Comparison of ENCODE assay signal across 1 cellular context in genomic region chr16:9090101-9090959, GRCh38.
TF ChIP-seq lines count a peak whose summit lies in the region.

No MANE protein-coding gene starts in this region.

TF ChIP-seq in HepG2, 621 proteins besides CTCF, POLR2A, EP300 and RAD21 (continued from another document and continues in another):
- TF ChIP-seq MEIS2 (CRISPR knock-in tag; IDR thresholded peaks at IDR 0.05): no peak
- no peak for TF ChIP-seq SIN3B (IDR thresholded peaks at IDR 0.05; ENCODE audit: low read length)
- peak; percentile 32; the same call in 1 of the 2 replicates for TF ChIP-seq ZBTB33 (CRISPR knock-in tag; IDR thresholded peaks at IDR 0.05)
- TF ChIP-seq ZFP36L1 (CRISPR knock-in tag; IDR thresholded peaks at IDR 0.05): no peak
- TF ChIP-seq ZNF350 (CRISPR knock-in tag; IDR thresholded peaks at IDR 0.05; ENCODE audit: borderline replicate concordance, low read depth): no peak
- TF ChIP-seq RBM39 (IDR thresholded peaks at IDR 0.05; ENCODE audit: low read depth, low read length, poor library complexity, severe bottlenecking): peak; percentile 13
- no peak for TF ChIP-seq SP5 (CRISPR knock-in tag; IDR thresholded peaks at IDR 0.05; ENCODE audit: borderline replicate concordance, low read depth)
- TF ChIP-seq HOXA7 (CRISPR knock-in tag; IDR thresholded peaks at IDR 0.05): no peak
- no peak for TF ChIP-seq ZKSCAN1 (IDR thresholded peaks at IDR 0.05; ENCODE audit: low read length)
- no peak for TF ChIP-seq ZNF33A (CRISPR knock-in tag; IDR thresholded peaks at IDR 0.05; ENCODE audit: borderline replicate concordance)
- TF ChIP-seq ZNF768 (CRISPR knock-in tag; IDR thresholded peaks at IDR 0.05): peak; percentile 48; the same call in 1 of the 2 replicates
- peak; percentile 50; the same call in 1 of the 2 replicates for TF ChIP-seq ZNF280B (CRISPR knock-in tag; IDR thresholded peaks at IDR 0.05; ENCODE audit: borderline replicate concordance)
- TF ChIP-seq PRDM10 (CRISPR knock-in tag; IDR thresholded peaks at IDR 0.05; ENCODE audit: low read depth): no peak
- TF ChIP-seq ZNF614 (CRISPR knock-in tag; IDR thresholded peaks at IDR 0.05; ENCODE audit: borderline replicate concordance): no peak
- no peak for TF ChIP-seq ZNF691 (CRISPR knock-in tag; IDR thresholded peaks at IDR 0.05; ENCODE audit: borderline replicate concordance, low read depth)
- TF ChIP-seq PAWR (CRISPR knock-in tag; IDR thresholded peaks at IDR 0.05; ENCODE audit: borderline replicate concordance): no peak
- no peak for TF ChIP-seq ZFAT (CRISPR knock-in tag; conservative IDR thresholded peaks at IDR 0.05)
- no peak for TF ChIP-seq NKX3-1 (CRISPR knock-in tag; IDR thresholded peaks at IDR 0.05)
- TF ChIP-seq SMAD1 (CRISPR knock-in tag; IDR thresholded peaks at IDR 0.05; ENCODE audit: borderline replicate concordance, low read depth): 0 out of 2 replicates have a peak, but pooled peaks have one; percentile 10
- TF ChIP-seq ZNF451 (CRISPR knock-in tag; IDR thresholded peaks at IDR 0.05): no peak
- TF ChIP-seq TBP (CRISPR knock-in tag; IDR thresholded peaks at IDR 0.05): no peak
- no peak for TF ChIP-seq ZBTB37 (CRISPR knock-in tag; IDR thresholded peaks at IDR 0.05)
- TF ChIP-seq SPEN (CRISPR knock-in tag; IDR thresholded peaks at IDR 0.05; ENCODE audit: low read depth): no peak
- no peak for TF ChIP-seq ZNF230 (CRISPR knock-in tag; IDR thresholded peaks at IDR 0.05)
- TF ChIP-seq HMGXB4 (CRISPR knock-in tag; IDR thresholded peaks at IDR 0.05; ENCODE audit: borderline replicate concordance in 1 of 2, low read depth in 1 of 2): no peak
- no peak for TF ChIP-seq ZNF547 (CRISPR knock-in tag; IDR thresholded peaks at IDR 0.05)
- no peak for TF ChIP-seq HINFP (CRISPR knock-in tag; IDR thresholded peaks at IDR 0.05; ENCODE audit: low read depth)
- TF ChIP-seq ZNF784 (CRISPR knock-in tag; IDR thresholded peaks at IDR 0.05; ENCODE audit: borderline replicate concordance): no peak
- TF ChIP-seq ELF4 (CRISPR knock-in tag; IDR thresholded peaks at IDR 0.05; ENCODE audit: borderline replicate concordance): no peak
- no peak for TF ChIP-seq ZBTB34 (CRISPR knock-in tag; IDR thresholded peaks at IDR 0.05)
- peak; percentile 74; the same call in 1 of the 2 replicates for TF ChIP-seq DNMT1 (CRISPR knock-in tag; IDR thresholded peaks at IDR 0.05)
- peak; percentile 54; the same call in 1 of the 2 replicates for TF ChIP-seq ZNF746 (CRISPR knock-in tag; IDR thresholded peaks at IDR 0.05)
- no peak for TF ChIP-seq ZNF562 (CRISPR knock-in tag; IDR thresholded peaks at IDR 0.05; ENCODE audit: borderline replicate concordance)
- TF ChIP-seq ZBTB1 (CRISPR knock-in tag; IDR thresholded peaks at IDR 0.05; ENCODE audit: borderline replicate concordance): no peak
- no peak for TF ChIP-seq RXRB (CRISPR knock-in tag; IDR thresholded peaks at IDR 0.05; ENCODE audit: borderline replicate concordance)
- TF ChIP-seq NR2F2 (IDR thresholded peaks at IDR 0.05; ENCODE audit: borderline replicate concordance, low read depth): no peak
- TF ChIP-seq NFE2 (CRISPR knock-in tag; IDR thresholded peaks at IDR 0.05): no peak
- no peak for TF ChIP-seq FOXK1 (CRISPR knock-in tag; IDR thresholded peaks at IDR 0.05; ENCODE audit: borderline replicate concordance, low read depth)
- no peak for TF ChIP-seq MED13 (CRISPR knock-in tag; IDR thresholded peaks at IDR 0.05)
- TF ChIP-seq TMF1 (CRISPR knock-in tag; IDR thresholded peaks at IDR 0.05; ENCODE audit: low read depth): 0 out of 2 replicates have a peak, but pooled peaks have one; percentile 34
- no peak for TF ChIP-seq ZNF792 (CRISPR knock-in tag; IDR thresholded peaks at IDR 0.05)
- no peak for TF ChIP-seq CHD2 (IDR thresholded peaks at IDR 0.05; ENCODE audit: low read depth, low read length)
- TF ChIP-seq KLF15 (CRISPR knock-in tag; IDR thresholded peaks at IDR 0.05; ENCODE audit: borderline replicate concordance): no peak
- no peak for TF ChIP-seq PHF20 (CRISPR knock-in tag; IDR thresholded peaks at IDR 0.05)
- TF ChIP-seq MXD3 (CRISPR knock-in tag; IDR thresholded peaks at IDR 0.05): no peak; the same call in 1 of the 2 replicates
- no peak for TF ChIP-seq GABPB1 (CRISPR knock-in tag; IDR thresholded peaks at IDR 0.05)
- TF ChIP-seq BRF2 (CRISPR knock-in tag; IDR thresholded peaks at IDR 0.05): no peak
- no peak for TF ChIP-seq KLF16 (CRISPR knock-in tag; IDR thresholded peaks at IDR 0.05)
- TF ChIP-seq YEATS2 (CRISPR knock-in tag; IDR thresholded peaks at IDR 0.05; ENCODE audit: borderline replicate concordance): no peak
